ENCODE assay signal across 16 cellular contexts in the genomic region with DNA sequence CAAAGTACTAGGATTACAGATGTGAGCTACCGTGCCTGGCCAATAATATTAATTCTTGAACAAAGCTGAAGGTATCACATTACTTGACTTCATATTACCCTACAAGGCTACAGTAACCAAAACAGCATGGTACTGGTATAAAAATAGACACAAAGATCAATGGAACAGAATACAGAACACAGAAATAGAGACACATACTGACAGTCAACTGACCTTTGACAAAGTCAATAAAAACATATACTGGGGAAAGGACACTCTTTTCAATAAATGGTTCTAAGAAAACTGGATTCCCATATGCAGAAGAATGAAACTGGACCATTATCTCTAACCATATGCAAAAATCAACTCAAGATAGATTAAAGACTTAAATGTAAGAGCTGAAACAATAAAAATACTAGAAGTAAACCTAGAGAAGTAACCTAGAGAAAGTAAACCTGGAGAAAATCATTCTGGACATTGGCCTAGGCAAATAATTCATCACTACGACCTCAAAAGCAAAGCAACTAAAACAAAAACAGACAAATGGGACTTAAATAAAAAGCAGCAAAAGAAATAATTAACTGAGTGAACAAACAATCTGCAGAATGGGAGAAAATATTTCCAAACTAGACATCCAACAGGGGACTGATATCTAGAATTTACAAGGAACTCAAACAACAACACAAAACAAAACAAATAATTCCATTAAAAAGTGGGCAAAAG.
A peak's percentile ranks its signal among the peaks of the same experiment; 100 is the strongest.
DNase-seq lines count a peak whose midpoint lies in the region; ATAC-seq, FAIRE-seq and TF ChIP-seq lines count a peak whose summit lies in the region.
"Had no signal": no experiment of that assay in that cellular context is flagged by ENCODE, and none has a peak within 500 bp of the region (broad histone marks: within the 10 kb centered on the region; RNA-seq: fewer than 3 reads in every experiment).

No MANE protein-coding gene starts in this region.

- FAIRE-seq in GM12878 (lab: Jason Lieb, UNC) (no peak), HepG2 (lab: Jason Lieb, UNC) (no peak)

- H3K9me3 ChIP-seq in GM12878 (replicated peaks; ENCODE audit: control insufficient read depth, insufficient read depth, low read length) (no peaks in the 10 kb centered on the region), HepG2 (ENCODE audit: low read length) (no peaks in the 10 kb centered on the region)
- H3K9me3 ChIP-seq: HAP-1 had no signal

- H3K27me3 Mint-ChIP-seq in activated T-cell treated with anti-CD3 and anti-CD28 coated beads, Interleukin-2, amount 50 U/mL, for 72 hours (ENCODE audit: low read depth), result peaks cover 10% of the 10 kb centered on the region
- H3K27me3 Mint-ChIP-seq: CD4-positive, alpha-beta memory T cell had no signal

- no peak overlapping the region for H3K27ac ChIP-seq in GM12878 (ENCODE audit: control insufficient read depth, insufficient read depth)
- peak overlapping the region; percentile 40 for H3K27ac ChIP-seq in HepG2 (ENCODE audit: extremely low read length, insufficient read depth, low read length)
- H3K27ac ChIP-seq: 22Rv1, BLaER1 had no signal

- WGBS in GM12878 (ENCODE audit: insufficient coverage, insufficient replicate concordance, low lambda C conversion rate, missing lambda C conversion rate), result 46% methylated on average over 2 of the region's 2 CpGs
- WGBS in HepG2 (ENCODE audit: low lambda C conversion rate), result 29% methylated on average over 2 of the region's 2 CpGs

- TF ChIP-seq EP300 in GM12878 (IDR thresholded peaks at IDR 0.05; ENCODE audit: borderline replicate concordance in 1 of 2, control insufficient read depth in 1 of 2, low read depth in 2 of 2, low read length in 2 of 2) (no peak), HepG2 (IDR thresholded peaks at IDR 0.05; ENCODE audit: low read depth in 2 of 2, low read length in 2 of 2) (no peak), HepG2 (CRISPR knock-in tag; IDR thresholded peaks at IDR 0.05; ENCODE audit: borderline replicate concordance) (no peak)

- BruUV-seq in GM12878 (replicated peaks; lab: Mats Ljungman, UMichigan) (TSS peak; percentile 25), HepG2 (replicated peaks; lab: Mats Ljungman, UMichigan) (no TSS peak)

- H4K20me1 ChIP-seq in GM12878 (ENCODE audit: control insufficient read depth, insufficient read depth) (no peaks in the 10 kb centered on the region), HepG2 (ENCODE audit: insufficient read depth, low read length) (no peaks in the 10 kb centered on the region)

- H3K36me3 ChIP-seq in GM12878 (ENCODE audit: control insufficient read depth in 2 of 2, insufficient read depth in 2 of 2, low read length in 1 of 2) (no peaks in the 10 kb centered on the region; a peak in 1 of 4 replicates), HepG2 (replicated peaks in 1 of 2; ENCODE audit: control insufficient read depth in 1 of 2, insufficient read depth in 2 of 2, low read length in 2 of 2) (no peaks in the 10 kb centered on the region)
- H3K36me3 ChIP-seq: HAP-1 had no signal

- no peak overlapping the region for H3K4me3 Mint-ChIP-seq in activated T-cell treated with anti-CD3 and anti-CD28 coated beads, Interleukin-2, amount 50 U/mL, for 72 hours
- H3K4me3 Mint-ChIP-seq: CD14-positive monocyte; CD4-positive, alpha-beta memory T cell had no signal

- RAD21 ChIA-PET in GM12878 (lab: Charles Lee; ENCODE audit: unreplicated experiment), result no interaction called here

- intact Hi-C loops in GM12878 (cut with micrococcal nuclease; ENCODE audit: unreplicated experiment) (no loop called here), HepG2 (cut with micrococcal nuclease; ENCODE audit: unreplicated experiment) (no loop called here)

- H3K9me3 Mint-ChIP-seq in activated T-cell treated with anti-CD3 and anti-CD28 coated beads, Interleukin-2, amount 50 U/mL, for 72 hours, result no peaks in the 10 kb centered on the region

- SMC1A ChIA-PET in GM12878 (lab: Charles Lee; ENCODE audit: uncharacterized antibody, unreplicated experiment), result no interaction called here

- no peaks in the 10 kb centered on the region for H3K4me1 ChIP-seq in GM12878 (ENCODE audit: control insufficient read depth, insufficient read depth, low read length)
- H3K4me1 ChIP-seq in HepG2 (ENCODE audit: insufficient read depth, low read length), result peaks cover 14% of the 10 kb centered on the region
- H3K4me1 ChIP-seq: BLaER1, HAP-1 had no signal

- no peaks in the 10 kb centered on the region for H3K27me3 ChIP-seq in GM12878 (replicated peaks in 1 of 2; ENCODE audit: control insufficient read depth in 2 of 2, insufficient read depth in 2 of 2, low read length in 1 of 2)
- no peaks in the 10 kb centered on the region for H3K27me3 ChIP-seq in HepG2 (ENCODE audit: control insufficient read depth in 1 of 2, insufficient read depth in 2 of 2, low read length in 2 of 2)

- H3K9ac ChIP-seq in GM12878 (ENCODE audit: control insufficient read depth, insufficient read depth, low read length) (no peak overlapping the region), HepG2 (ENCODE audit: insufficient read depth, low read depth, low read length) (no peak overlapping the region)
- H3K9ac ChIP-seq: BLaER1 had no signal

- in situ Hi-C loops in GM12878 (cut with MboI) (no loop called here), HepG2 (cut with HindIII; ENCODE audit: extremely low pct_ligation_motif_present, low pct_unique_long_range_greater_than_20kb) (no loop called here), GM13977 (cut with MboI; ENCODE audit: low pct_unique_long_range_greater_than_20kb, low sequenced_read_pairs, unreplicated experiment) (no loop called here)

- TF ChIP-seq POLR2A in GM12878 (IDR thresholded peaks at IDR 0.05; ENCODE audit: low read depth, low read length) (no peak), HepG2 (IDR thresholded peaks at IDR 0.05; ENCODE audit: insufficient read depth in 1 of 2, low read depth in 2 of 2, low read length in 2 of 2) (no peak)

- no peaks in the 10 kb centered on the region for H3K79me2 ChIP-seq in GM12878 (ENCODE audit: control insufficient read depth, insufficient read depth, low read length)
- H3K79me2 ChIP-seq in HepG2 (ENCODE audit: insufficient read depth, low read length), result no peaks in the 10 kb centered on the region

- POLR2A ChIA-PET in GM12878 (lab: Charles Lee) (no interaction called here), HepG2 (lab: Yijun Ruan, JAX) (no interaction called here)

- H3K36me3 Mint-ChIP-seq in activated T-cell treated with anti-CD3 and anti-CD28 coated beads, Interleukin-2, amount 50 U/mL, for 72 hours (ENCODE audit: insufficient read depth in 2 of 2), result peaks cover 3 to 9% of the 10 kb centered on the region in 2 donors

- H3K4me3 ChIP-seq in GM12878, result no peak overlapping the region
- H3K4me3 ChIP-seq in HepG2 (replicated peaks in 1 of 3; ENCODE audit: insufficient read depth in 1 of 3, low read depth in 2 of 3, low read length in 3 of 3), result no peak overlapping the region; a peak in 1 of 6 replicates
- H3K4me3 ChIP-seq: BLaER1, HAP-1 had no signal

- CTCF ChIA-PET in GM12878 (lab: Yijun Ruan, JAX) (no interaction called here), HepG2 (lab: Yijun Ruan, JAX; ENCODE audit: low intra/inter-chr PET ratio, low total read pairs) (no interaction called here)

- TF ChIP-seq CTCF in GM12878 (IDR thresholded peaks at IDR 0.05 in 2 of 3, conservative IDR thresholded peaks at IDR 0.05 in 1 of 3; ENCODE audit: control insufficient read depth in 2 of 3, extremely low read depth in 1 of 3, insufficient read depth in 1 of 3, low read depth in 3 of 3, low read length in 3 of 3) (no peak), HepG2 (CRISPR knock-in tag; IDR thresholded peaks at IDR 0.05) (no peak), GM13977 (IDR thresholded peaks at IDR 0.05; ENCODE audit: extremely low read depth, insufficient read depth, missing control alignments) (no peak)

- no peak for DNase-seq in activated T-cell treated with anti-CD3 and anti-CD28 coated beads, Interleukin-2, amount 50 U/mL, for 72 hours
- no peak for DNase-seq in activated T-cell treated with anti-CD3 and anti-CD28 coated beads for 4 hours
- no peak for DNase-seq in GM12878 (ENCODE audit: low read depth, low spot score)
- DNase-seq in HepG2 (ENCODE audit: low spot score), result peak; percentile 8
- no peak for DNase-seq in GM13977 (ENCODE audit: low spot score)
- DNase-seq: CD4-positive, alpha-beta memory T cell; DMS153; DMS79; GDM1; KG1 had no signal

- H3K27ac Mint-ChIP-seq in activated T-cell treated with anti-CD3 and anti-CD28 coated beads, Interleukin-2, amount 50 U/mL, for 72 hours, result peak overlapping the region; percentile 55
- H3K27ac Mint-ChIP-seq: CD4-positive, alpha-beta memory T cell had no signal

- H3K4me2 ChIP-seq in GM12878 (ENCODE audit: control insufficient read depth, insufficient read depth), result no peak overlapping the region
- peak overlapping the region; percentile 32; the same call in 1 of the 2 replicates for H3K4me2 ChIP-seq in HepG2 (ENCODE audit: low read depth, low read length)
- H3K4me2 ChIP-seq: BLaER1 had no signal

- H2AFZ ChIP-seq in GM12878 (ENCODE audit: control insufficient read depth, low read depth, low read length), result no peak overlapping the region
- H2AFZ ChIP-seq in HepG2 (ENCODE audit: low read length), result no peak overlapping the region

- no peaks in the 10 kb centered on the region for H3K4me1 Mint-ChIP-seq in activated T-cell treated with anti-CD3 and anti-CD28 coated beads, Interleukin-2, amount 50 U/mL, for 72 hours (ENCODE audit: low read depth)
- H3K4me1 Mint-ChIP-seq: CD14-positive monocyte had no signal

- no peak for ATAC-seq in activated T-cell treated with anti-CD3 and anti-CD28 coated beads, Interleukin-2, amount 50 U/mL, for 72 hours (replicated peaks in 1 of 2)
- ATAC-seq in GM12878 (no peak), HepG2 (peak; percentile 81), GM21717 (IDR thresholded peaks at IDR 0.05; ENCODE audit: unreplicated experiment) (no peak), esophagus mucosa (no peak)

- TF ChIP-seq RAD21 in GM12878 (IDR thresholded peaks at IDR 0.05; ENCODE audit: insufficient read depth, low read depth, low read length) (no peak), HepG2 (CRISPR knock-in tag; IDR thresholded peaks at IDR 0.05) (no peak)

TF ChIP-seq in GM12878, 131 proteins besides CTCF, POLR2A, EP300 and RAD21 (continues in another document):
- TF ChIP-seq ESRRA (IDR thresholded peaks at IDR 0.05; ENCODE audit: low read length), result no peak
- no peak for TF ChIP-seq EED (IDR thresholded peaks at IDR 0.05; ENCODE audit: low read depth)
- TF ChIP-seq, protein P1, sequence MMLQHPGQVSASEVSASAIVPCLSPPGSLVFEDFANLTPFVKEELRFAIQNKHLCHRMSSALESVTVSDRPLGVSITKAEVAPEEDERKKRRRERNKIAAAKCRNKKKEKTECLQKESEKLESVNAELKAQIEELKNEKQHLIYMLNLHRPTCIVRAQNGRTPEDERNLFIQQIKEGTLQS (IDR thresholded peaks at IDR 0.05; ENCODE audit: borderline replicate concordance, extremely low read depth, low read depth, low read length), result no peak

TF ChIP-seq in HepG2, 621 proteins besides CTCF, POLR2A, EP300 and RAD21 (continues in another document):
- no peak for TF ChIP-seq MAZ (IDR thresholded peaks at IDR 0.05; ENCODE audit: borderline replicate concordance, low read depth, low read length)
- TF ChIP-seq MAZ (CRISPR knock-in tag; IDR thresholded peaks at IDR 0.05; ENCODE audit: low read depth), result no peak
- no peak for TF ChIP-seq DNMT3B (CRISPR knock-in tag; conservative IDR thresholded peaks at IDR 0.05)
- no peak for TF ChIP-seq ZNF674 (CRISPR knock-in tag; IDR thresholded peaks at IDR 0.05; ENCODE audit: low read depth)
